In genomic region chr4:119068529-119068962, GRCh38 we compare ENCODE assay signal across 15 cellular contexts.
A peak's percentile ranks its signal among the peaks of the same experiment; 100 is the strongest.
DNase-seq lines count a peak whose midpoint lies in the region; ATAC-seq, FAIRE-seq and TF ChIP-seq lines count a peak whose summit lies in the region.
"Had no signal": no experiment of that assay in that cellular context is flagged by ENCODE, and none has a peak within 500 bp of the region (broad histone marks: within the 10 kb centered on the region; RNA-seq: fewer than 3 reads in every experiment).

No MANE protein-coding gene starts in this region.

- H3K4me1 ChIP-seq in DOHH2 (ENCODE audit: control insufficient read depth, low read length): peaks cover 17% of the 10 kb centered on the region
- H3K4me1 ChIP-seq in osteoblast (ENCODE audit: insufficient read depth, low read length): peaks cover 9% of the 10 kb centered on the region
- peaks cover 31% of the 10 kb centered on the region for H3K4me1 ChIP-seq in HepG2 (ENCODE audit: insufficient read depth, low read length)

- ATAC-seq in HepG2: no peak; the same call in 2 of the 3 replicates
- ATAC-seq: activated CD8-positive, alpha-beta T cell treated with anti-CD3 and anti-CD28 coated beads for 36 hours; naive thymus-derived CD4-positive, alpha-beta T cell had no signal

- TF ChIP-seq CTCF in DOHH2 (IDR thresholded peaks at IDR 0.05; ENCODE audit: low read depth, low read length, poor library complexity, severe bottlenecking) (no peak), NB4 (IDR thresholded peaks at IDR 0.05; ENCODE audit: low read depth, low read length) (no peak), osteoblast (IDR thresholded peaks at IDR 0.05; ENCODE audit: extremely low read depth, low read depth, low read length) (no peak), HepG2 (CRISPR knock-in tag; IDR thresholded peaks at IDR 0.05) (no peak)

- no TSS peak for BruUV-seq in HepG2 (replicated peaks; lab: Mats Ljungman, UMichigan)

- no peaks in the 10 kb centered on the region for H3K27me3 ChIP-seq in DOHH2 (ENCODE audit: control insufficient read depth, low read length)
- H3K27me3 ChIP-seq in osteoblast (ENCODE audit: insufficient read depth, low read length): no peaks in the 10 kb centered on the region
- no peaks in the 10 kb centered on the region for H3K27me3 ChIP-seq in HepG2 (ENCODE audit: control insufficient read depth in 1 of 2, insufficient read depth in 2 of 2, low read length in 2 of 2)
- H3K27me3 ChIP-seq: MG63 had no signal

- POLR2A ChIA-PET in HepG2 (lab: Yijun Ruan, JAX): interaction anchor here (1.5 kb wide), 1 partner anchor 12 kb away, joined by 5 read pairs; no protein-coding TSS in a partner anchor

- CTCF ChIA-PET in HepG2 (lab: Yijun Ruan, JAX; ENCODE audit: low intra/inter-chr PET ratio, low total read pairs): no interaction called here

- no peaks in the 10 kb centered on the region for H3F3A ChIP-seq in DOHH2 (ENCODE audit: control insufficient read depth, insufficient read depth)

- peak; percentile 21 for DNase-seq in NB4 (ENCODE audit: low read depth)
- peak; percentile 49 for DNase-seq in osteoblast (ENCODE audit: insufficient read length, low spot score, missing footprints)
- no peak for DNase-seq in nucleus accumbens (lab: John Stamatoyannopoulos, UW)
- DNase-seq in UCSD-AML1 (lab: John Stamatoyannopoulos, UW; ENCODE audit: unreplicated experiment): no peak
- no peak for DNase-seq in NCI-H1930 (lab: John Stamatoyannopoulos, UW)
- DNase-seq in HepG2 (ENCODE audit: low spot score): no peak
- DNase-seq: activated CD8-positive, alpha-beta T cell treated with anti-CD3 and anti-CD28 coated beads for 36 hours; activated gamma-delta T cell treated with Interleukin-2 at 50 U/mL for 16 hours; GDM1; kidney; MG63; naive thymus-derived CD4-positive, alpha-beta T cell; stimulated activated CD4-positive, alpha-beta T cell treated with anti-CD3 and anti-CD28 coated beads, Interleukin-15, amount 100 ng/mL, for 24 hours had no signal

- H3K36me3 ChIP-seq in DOHH2 (ENCODE audit: control insufficient read depth, low read length) (no peaks in the 10 kb centered on the region), osteoblast (ENCODE audit: insufficient read depth, low read length) (no peaks in the 10 kb centered on the region), HepG2 (replicated peaks in 1 of 2; ENCODE audit: control insufficient read depth in 1 of 2, insufficient read depth in 2 of 2, low read length in 2 of 2) (no peaks in the 10 kb centered on the region)
- H3K36me3 ChIP-seq: MG63 had no signal

- TF ChIP-seq POLR2A in NB4 (IDR thresholded peaks at IDR 0.05; ENCODE audit: extremely low read depth, insufficient read length) (no peak), HepG2 (IDR thresholded peaks at IDR 0.05; ENCODE audit: insufficient read depth in 1 of 2, low read depth in 2 of 2, low read length in 2 of 2) (no peak)

- intact Hi-C loops in HepG2 (cut with micrococcal nuclease; ENCODE audit: unreplicated experiment): no loop called here

- H3K9me2 ChIP-seq in DOHH2 (replicated peaks; ENCODE audit: control insufficient read depth, low read length): no peaks in the 10 kb centered on the region

- H3K4me3 ChIP-seq in DOHH2 (ENCODE audit: low read length) (peak overlapping the region; percentile 33), NB4 (ENCODE audit: low read depth, low read length) (no peak overlapping the region), osteoblast (ENCODE audit: insufficient read depth, low read length) (no peak overlapping the region), HepG2 (replicated peaks in 1 of 3; ENCODE audit: insufficient read depth in 1 of 3, low read depth in 2 of 3, low read length in 3 of 3) (no peak overlapping the region)
- H3K4me3 ChIP-seq: MG63 had no signal

- in situ Hi-C loops in HepG2 (cut with HindIII; ENCODE audit: extremely low pct_ligation_motif_present, low pct_unique_long_range_greater_than_20kb): no loop called here

- TF ChIP-seq EP300 in HepG2 (IDR thresholded peaks at IDR 0.05; ENCODE audit: low read depth in 2 of 2, low read length in 2 of 2) (no peak), HepG2 (CRISPR knock-in tag; IDR thresholded peaks at IDR 0.05; ENCODE audit: borderline replicate concordance) (no peak)

- H3K4me2 ChIP-seq in DOHH2 (ENCODE audit: low read length) (peak overlapping the region; percentile 45), osteoblast (ENCODE audit: insufficient read depth, low read length) (peak overlapping the region; percentile 14), HepG2 (ENCODE audit: low read depth, low read length) (no peak overlapping the region)

- FAIRE-seq in endometrium (lab: Jason Lieb, UNC) (peak; percentile 95), HepG2 (lab: Jason Lieb, UNC) (no peak)
- FAIRE-seq: kidney had no signal

- H4K20me1 ChIP-seq in DOHH2 (ENCODE audit: control insufficient read depth, insufficient read depth, low read depth, low read length): no peaks in the 10 kb centered on the region
- no peaks in the 10 kb centered on the region for H4K20me1 ChIP-seq in osteoblast (ENCODE audit: insufficient read depth, low read length)
- H4K20me1 ChIP-seq in HepG2 (ENCODE audit: insufficient read depth, low read length): no peaks in the 10 kb centered on the region

- 86% methylated on average over 3 of the region's 3 CpGs for WGBS in HepG2 (ENCODE audit: low lambda C conversion rate)

- peak overlapping the region; percentile 70 for H2AFZ ChIP-seq in osteoblast (ENCODE audit: low read length)
- no peak overlapping the region for H2AFZ ChIP-seq in HepG2 (ENCODE audit: low read length)

- no peak for TF ChIP-seq RAD21 in HepG2 (CRISPR knock-in tag; IDR thresholded peaks at IDR 0.05)

- H3K79me2 ChIP-seq in DOHH2 (ENCODE audit: control insufficient read depth, low read length) (no peaks in the 10 kb centered on the region), osteoblast (ENCODE audit: insufficient read depth, low read length) (no peaks in the 10 kb centered on the region), HepG2 (ENCODE audit: insufficient read depth, low read length) (no peaks in the 10 kb centered on the region)

- H3K9me3 ChIP-seq in DOHH2 (ENCODE audit: control insufficient read depth, insufficient read depth, low read length) (no peaks in the 10 kb centered on the region), osteoblast (ENCODE audit: low read depth, low read length) (no peaks in the 10 kb centered on the region), HepG2 (ENCODE audit: low read length) (no peaks in the 10 kb centered on the region)
- H3K9me3 ChIP-seq: MG63 had no signal

- H3K27ac ChIP-seq in DOHH2 (ENCODE audit: low read depth, low read length) (no peak overlapping the region), osteoblast (ENCODE audit: low read depth, low read length) (no peak overlapping the region), HepG2 (ENCODE audit: extremely low read length, insufficient read depth, low read length) (no peak overlapping the region)

- no peak overlapping the region for H3K9ac ChIP-seq in HepG2 (ENCODE audit: insufficient read depth, low read depth, low read length)

TF ChIP-seq in HepG2, 621 proteins besides CTCF, POLR2A, EP300 and RAD21:
- TF ChIP-seq ZNF280D (CRISPR knock-in tag; IDR thresholded peaks at IDR 0.05) (no peak), ZNF557 (CRISPR knock-in tag; IDR thresholded peaks at IDR 0.05) (no peak), DNMT1 (CRISPR knock-in tag; IDR thresholded peaks at IDR 0.05) (no peak), ZMYM4 (CRISPR knock-in tag; IDR thresholded peaks at IDR 0.05) (no peak), PATZ1 (CRISPR knock-in tag; IDR thresholded peaks at IDR 0.05) (no peak)

Comparison
In these comparisons a context has a peak if more than half of its experiments do, and no peak if none do; other contexts are left out.
1. DNase-seq: peak in NB4 (single experiment) and osteoblast (single experiment); none in nucleus accumbens (0 of 56), UCSD-AML1 (single experiment), NCI-H1930 (0 of 2) and HepG2 (single experiment).